16 cellular contexts compared by ENCODE assay signal in the genomic region with DNA sequence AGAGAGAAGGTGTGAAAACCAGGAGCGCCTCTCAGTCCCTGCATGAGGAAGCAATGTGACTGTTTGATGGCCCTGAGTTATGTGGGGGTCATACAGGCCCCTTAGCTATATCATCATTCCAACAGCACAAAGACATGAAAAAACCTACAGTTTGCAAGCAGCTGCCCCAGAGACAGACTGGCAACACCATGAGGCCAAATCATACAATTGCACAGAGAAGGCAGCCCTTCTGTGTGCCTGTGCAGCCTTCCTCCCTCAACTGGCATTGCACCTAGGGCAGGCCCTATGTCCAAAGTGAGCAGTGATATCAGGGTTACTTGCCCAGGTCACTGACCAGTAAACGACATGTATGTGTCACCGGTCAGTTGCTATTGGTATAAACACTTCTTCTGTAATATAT. TPM values are rescaled to one million over a fixed set of nuclear protein-coding genes. Genes with fewer than 3 reads are reported as not detected.
"Had no signal": no experiment of that assay in that cellular context is flagged by ENCODE, and none has a peak within 500 bp of the region (broad histone marks: within the 10 kb centered on the region; RNA-seq: fewer than 3 reads in every experiment).

No MANE protein-coding gene starts in this region.

- H3K27ac Mint-ChIP-seq: activated naive CD8-positive, alpha-beta T cell; activated T-cell treated with anti-CD3 and anti-CD28 coated beads, Interleukin-2, amount 50 U/mL, for 24 hours; brain; dendritic cell treated with granulocyte-macrophage colony-stimulating factor and Interleukin-4, amounts not matched to agents 40 ng/mL and 50 ng/mL, for 4 days; naive B cell had no signal

- H3K27me3 Mint-ChIP-seq: activated T-cell treated with anti-CD3 and anti-CD28 coated beads, Interleukin-2, amount 50 U/mL, for 24 hours; dendritic cell treated with granulocyte-macrophage colony-stimulating factor and Interleukin-4, amounts not matched to agents 40 ng/mL and 50 ng/mL, for 4 days; stimulated activated naive CD8-positive, alpha-beta T cell treated with anti-CD3 and anti-CD28 coated beads, Interleukin-15, amount 100 ng/mL, for 72 hours had no signal

- H3K27ac ChIP-seq: foreskin keratinocyte, SK-N-MC, skin epidermis, testis had no signal

- H3K4me1 ChIP-seq: foreskin keratinocyte, testis had no signal

- H3K9me3 Mint-ChIP-seq: activated T-cell treated with anti-CD3 and anti-CD28 coated beads, Interleukin-2, amount 50 U/mL, for 24 hours; dendritic cell treated with granulocyte-macrophage colony-stimulating factor and Interleukin-4, amounts not matched to agents 40 ng/mL and 50 ng/mL, for 4 days; naive B cell; stimulated activated naive CD8-positive, alpha-beta T cell treated with anti-CD3 and anti-CD28 coated beads, Interleukin-15, amount 100 ng/mL, for 72 hours had no signal

- H3K36me3 Mint-ChIP-seq: activated naive CD8-positive, alpha-beta T cell; brain; naive B cell had no signal

- H3K4me3 Mint-ChIP-seq: activated naive CD8-positive, alpha-beta T cell; activated T-cell treated with anti-CD3 and anti-CD28 coated beads, Interleukin-2, amount 50 U/mL, for 24 hours; brain; dendritic cell treated with granulocyte-macrophage colony-stimulating factor and Interleukin-4, amounts not matched to agents 40 ng/mL and 50 ng/mL, for 4 days; naive B cell; stimulated activated naive CD8-positive, alpha-beta T cell treated with anti-CD3 and anti-CD28 coated beads, Interleukin-15, amount 100 ng/mL, for 72 hours had no signal

- H3K4me3 ChIP-seq: SK-N-MC, skin epidermis, testis had no signal

- H3K27me3 ChIP-seq: testis had no signal

- ATAC-seq: foreskin keratinocyte; stimulated activated naive CD8-positive, alpha-beta T cell treated with anti-CD3 and anti-CD28 coated beads, Interleukin-15, amount 100 ng/mL, for 72 hours had no signal

- DNase-seq: activated T-cell treated with anti-CD3 and anti-CD28 coated beads, Interleukin-2, amount 50 U/mL, for 24 hours; amygdala; cerebellar nuclear complex; effector memory CD4-positive, alpha-beta T cell; foreskin keratinocyte; naive B cell had no signal

- H3K4me1 Mint-ChIP-seq: naive B cell; stimulated activated naive CD8-positive, alpha-beta T cell treated with anti-CD3 and anti-CD28 coated beads, Interleukin-15, amount 100 ng/mL, for 72 hours had no signal

- H3K9me3 ChIP-seq: testis had no signal

RNA-seq across cellular contexts. Expression of gene GPRIN2, which starts 41.6 kb away (rescaled TPM):
- total RNA-seq: lung microvascular endothelial cell, mononuclear cell had no signal

RNA-seq across cellular contexts. Expression of gene NPY4R, which starts 49.1 kb away (rescaled TPM):
- total RNA-seq: lung microvascular endothelial cell, mononuclear cell, ureter had no signal
- polyA plus RNA-seq: foreskin keratinocyte had no signal
